In the genomic region with DNA sequence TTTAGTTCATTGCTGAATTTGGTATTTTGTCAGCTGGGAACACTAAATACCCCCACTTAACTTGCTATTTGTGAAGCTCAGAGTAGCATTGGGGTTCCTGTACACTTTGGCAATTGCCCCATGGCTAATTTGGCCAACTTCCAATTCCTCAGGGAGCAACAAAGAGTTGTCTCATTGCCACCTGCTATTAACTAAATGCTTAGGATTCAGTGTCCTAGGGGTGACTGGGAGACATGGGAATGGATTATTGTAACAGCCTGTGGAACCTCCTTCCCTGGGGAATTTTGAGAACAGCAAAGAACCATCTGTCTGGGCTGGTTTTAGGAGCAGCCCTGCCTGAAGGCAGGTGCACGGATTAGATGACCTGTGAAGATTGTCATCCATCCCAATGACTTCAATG, we compare ENCODE assay signal across 15 cellular contexts.
DNase-seq lines count a peak whose midpoint lies in the region; ATAC-seq and TF ChIP-seq lines count a peak whose summit lies in the region.
"Had no signal": no experiment of that assay in that cellular context is flagged by ENCODE, and none has a peak within 500 bp of the region (broad histone marks: within the 10 kb centered on the region; RNA-seq: fewer than 3 reads in every experiment).

No MANE protein-coding gene starts in this region.

- peak; percentile 58 for ATAC-seq in left ventricle myocardium superior
- ATAC-seq in stimulated activated memory B cell treated with anti-CD40 and anti-IgM and Interleukin-4, amounts not matched to agents 10 μg/mL and 1 μg/mL and 100 μg/mL, for 72 hours: no peak
- ATAC-seq in GM18520 (IDR thresholded peaks at IDR 0.05; ENCODE audit: unreplicated experiment): no peak
- ATAC-seq: left colon had no signal

- H3K27ac ChIP-seq in left ventricle myocardium inferior (replicated peaks): no peak overlapping the region
- H3K27ac ChIP-seq: neutrophil had no signal

- DNase-seq in left ventricle myocardium superior (no peak), left ventricle myocardium inferior (no peak), NCI-H345 (lab: John Stamatoyannopoulos, UW) (peak; percentile 96), fibroblast of mammary gland (ENCODE audit: low read depth) (peak; percentile 5), SK-N-DZ (ENCODE audit: low spot score) (no peak), middle frontal gyrus (ENCODE audit: extremely low spot score, low spot score) (no peak)
- DNase-seq: effector CD4-positive, alpha-beta T cell; GF-D8; Karpas-422; left colon; SW 1271 had no signal

- no peaks in the 10 kb centered on the region for H3K27me3 ChIP-seq in left ventricle myocardium inferior (ENCODE audit: low read depth)
- H3K27me3 ChIP-seq: neutrophil had no signal

- intact Hi-C loops in left ventricle myocardium superior (cut with micrococcal nuclease) (no loop called here), left ventricle myocardium inferior (cut with micrococcal nuclease) (no loop called here)

- TF ChIP-seq CTCF in left ventricle myocardium inferior (IDR thresholded peaks at IDR 0.05; ENCODE audit: borderline replicate concordance): no peak
- TF ChIP-seq CTCF in fibroblast of mammary gland (conservative IDR thresholded peaks at IDR 0.05; ENCODE audit: control insufficient read depth, insufficient read depth, low read depth, low read length): no peak

- peaks cover 10% of the 10 kb centered on the region for H3K4me1 Mint-ChIP-seq in stimulated activated memory B cell treated with anti-CD40 and anti-IgM and Interleukin-4, amounts not matched to agents 10 μg/mL and 1 μg/mL and 100 μg/mL, for 72 hours

- H3K36me3 ChIP-seq in left ventricle myocardium inferior: no peaks in the 10 kb centered on the region
- H3K36me3 ChIP-seq: neutrophil had no signal

- no peak overlapping the region for H3K4me3 ChIP-seq in left ventricle myocardium inferior
- no peak overlapping the region for H3K4me3 ChIP-seq in fibroblast of mammary gland (ENCODE audit: control insufficient read depth, low read depth, low read length)

- no peaks in the 10 kb centered on the region for H3K9me3 Mint-ChIP-seq in stimulated activated memory B cell treated with anti-CD40 and anti-IgM and Interleukin-4, amounts not matched to agents 10 μg/mL and 1 μg/mL and 100 μg/mL, for 72 hours
- H3K9me3 Mint-ChIP-seq: activated T-helper 1 cell treated with anti-CD3 and anti-CD28 coated beads, Interleukin-12 subunit alpha, Interleukin-12 subunit beta, Interleukin-2, Interleukin-4 antibody, amounts not matched to agents 30 ng/mL and 10 ng/mL and 1 ng/mL, durations not matched to agents 14 hours and 24 hours and 36 hours had no signal

- H3K27me3 Mint-ChIP-seq in stimulated activated memory B cell treated with anti-CD40 and anti-IgM and Interleukin-4, amounts not matched to agents 10 μg/mL and 1 μg/mL and 100 μg/mL, for 72 hours: no peaks in the 10 kb centered on the region

- H3K4me1 ChIP-seq in left ventricle myocardium inferior: peaks cover 27% of the 10 kb centered on the region

- H3K4me3 Mint-ChIP-seq in stimulated activated memory B cell treated with anti-CD40 and anti-IgM and Interleukin-4, amounts not matched to agents 10 μg/mL and 1 μg/mL and 100 μg/mL, for 72 hours: no peak overlapping the region
- H3K4me3 Mint-ChIP-seq: activated T-helper 1 cell treated with anti-CD3 and anti-CD28 coated beads, Interleukin-12 subunit alpha, Interleukin-12 subunit beta, Interleukin-2, Interleukin-4 antibody, amounts not matched to agents 30 ng/mL and 10 ng/mL and 1 ng/mL, durations not matched to agents 14 hours and 24 hours and 36 hours had no signal

- H3K27ac Mint-ChIP-seq in stimulated activated memory B cell treated with anti-CD40 and anti-IgM and Interleukin-4, amounts not matched to agents 10 μg/mL and 1 μg/mL and 100 μg/mL, for 72 hours: no peak overlapping the region
- H3K27ac Mint-ChIP-seq: activated T-helper 1 cell treated with anti-CD3 and anti-CD28 coated beads, Interleukin-12 subunit alpha, Interleukin-12 subunit beta, Interleukin-2, Interleukin-4 antibody, amounts not matched to agents 30 ng/mL and 10 ng/mL and 1 ng/mL, durations not matched to agents 14 hours and 24 hours and 36 hours had no signal

- H3K9me3 ChIP-seq in left ventricle myocardium inferior (replicated peaks): no peaks in the 10 kb centered on the region
- H3K9me3 ChIP-seq: neutrophil had no signal

- H3K36me3 Mint-ChIP-seq in stimulated activated memory B cell treated with anti-CD40 and anti-IgM and Interleukin-4, amounts not matched to agents 10 μg/mL and 1 μg/mL and 100 μg/mL, for 72 hours: peaks cover 18% of the 10 kb centered on the region

Comparison
In these comparisons a context has a peak if more than half of its experiments do, and no peak if none do; other contexts are left out.
1. DNase-seq: peak in NCI-H345 (single experiment) and fibroblast of mammary gland (single experiment); none in left ventricle myocardium superior (single experiment), left ventricle myocardium inferior (single experiment), SK-N-DZ (single experiment) and middle frontal gyrus (single experiment).